In genomic region chr1:34419662-34420061, GRCh38 we compare ENCODE assay signal across 9 cellular contexts.
DNase-seq lines count a peak whose midpoint lies in the region; ATAC-seq and TF ChIP-seq lines count a peak whose summit lies in the region.
"Had no signal": no experiment of that assay in that cellular context is flagged by ENCODE, and none has a peak within 500 bp of the region (broad histone marks: within the 10 kb centered on the region; RNA-seq: fewer than 3 reads in every experiment).

No MANE protein-coding gene starts in this region.

- H3K4me3 ChIP-seq in SK-N-SH (ENCODE audit: low read depth in 2 of 2, low read length in 1 of 2) (no peak overlapping the region), foreskin fibroblast (ENCODE audit: low read depth in 1 of 2, low read length in 2 of 2) (no peak overlapping the region)

- DNase-seq in SK-N-SH (peak; percentile 29), NCI-H69 (lab: John Stamatoyannopoulos, UW) (peak; percentile 1), foreskin fibroblast (no peak), HPDE6-E6E7 (ENCODE audit: extremely low spot score) (no peak), EL (no peak)
- DNase-seq: C1 segment of cervical spinal cord had no signal

- H3K4me1 ChIP-seq in SK-N-SH (ENCODE audit: control insufficient read depth in 1 of 2, insufficient read depth in 2 of 2, low read depth in 1 of 2, low read length in 1 of 2) = no peaks in the 10 kb centered on the region

- H4K20me1 ChIP-seq in SK-N-SH (ENCODE audit: insufficient read depth) = no peaks in the 10 kb centered on the region

- H3K4me2 ChIP-seq in SK-N-SH = no peak overlapping the region

- no peaks in the 10 kb centered on the region for H3K27me3 ChIP-seq in SK-N-SH (ENCODE audit: insufficient read depth)

- no peaks in the 10 kb centered on the region for H3K9me2 ChIP-seq in SK-N-SH

- POLR2A ChIA-PET in SK-N-SH (lab: Yijun Ruan, JAX) = no interaction called here

- no peak overlapping the region for H3K9ac ChIP-seq in SK-N-SH

- no peak for TF ChIP-seq EP300 in SK-N-SH (IDR thresholded peaks at IDR 0.05; ENCODE audit: borderline replicate concordance in 1 of 2, low read depth in 1 of 2, low read length in 1 of 2)

- 7% methylated on average over 2 of the region's 4 CpGs for WGBS in SK-N-SH (ENCODE audit: low lambda C conversion rate)

- H3K9me3 ChIP-seq in SK-N-SH = no peaks in the 10 kb centered on the region

- TF ChIP-seq CTCF in SK-N-SH (IDR thresholded peaks at IDR 0.05) (no peak), foreskin fibroblast (IDR thresholded peaks at IDR 0.05; ENCODE audit: low read depth, low read length) (peak; percentile 56)

- H2AFZ ChIP-seq in SK-N-SH (ENCODE audit: low read depth) = no peak overlapping the region

- no peak overlapping the region for H3K27ac ChIP-seq in SK-N-SH (ENCODE audit: low read depth in 2 of 2, low read length in 1 of 2)

- peak; percentile 48 for TF ChIP-seq RAD21 in SK-N-SH (IDR thresholded peaks at IDR 0.05; ENCODE audit: low read length)

- CTCF ChIA-PET in SK-N-SH (lab: Yijun Ruan, JAX) = interaction anchor here (0.7 to 1.0 kb wide), 6 partner anchors 13 to 256 kb away, joined by 3 to 4 read pairs (median 3); no protein-coding TSS in a partner anchor

- ATAC-seq in SK-N-SH treated with all-trans-retinoic acid at 6 μM for 48 hours (no peak), GM21529 (IDR thresholded peaks at IDR 0.05; ENCODE audit: unreplicated experiment) (no peak), HG02852 (IDR thresholded peaks at IDR 0.05; ENCODE audit: unreplicated experiment) (no peak)

- H3K36me3 ChIP-seq in SK-N-SH (replicated peaks in 1 of 2; ENCODE audit: control insufficient read depth in 1 of 2, insufficient read depth in 2 of 2, low read length in 1 of 2) = no peaks in the 10 kb centered on the region

- H3K79me2 ChIP-seq in SK-N-SH (ENCODE audit: insufficient read depth) = no peaks in the 10 kb centered on the region

- no peaks in the 10 kb centered on the region for H3F3A ChIP-seq in SK-N-SH (replicated peaks; ENCODE audit: insufficient read depth)

TF ChIP-seq in SK-N-SH, 30 proteins besides CTCF, POLR2A, EP300 and RAD21:
- peak; percentile 10; the same call in 1 of the 2 replicates for TF ChIP-seq SMC3 (IDR thresholded peaks at IDR 0.05; ENCODE audit: low read depth, low read length)
- TF ChIP-seq TEAD4 (IDR thresholded peaks at IDR 0.05; ENCODE audit: borderline replicate concordance, insufficient read depth) = no peak
TF ChIP-seq in SK-N-SH: peak in this region for 1.

TF ChIP-seq in SK-N-SH treated with all-trans-retinoic acid at 6 μM for 48 hours, 23 proteins besides CTCF, POLR2A, EP300 and RAD21:
- TF ChIP-seq CSDC2 (CRISPR knock-in tag; IDR thresholded peaks at IDR 0.05) = no peak
TF ChIP-seq in SK-N-SH treated with all-trans-retinoic acid at 6 μM for 48 hours: peak in this region for 0.

Comparison
In these comparisons a context has a peak if more than half of its experiments do, and no peak if none do; other contexts are left out.
1. DNase-seq: peak in SK-N-SH (single experiment) and NCI-H69 (single experiment); none in foreskin fibroblast (0 of 2), HPDE6-E6E7 (single experiment) and EL (single experiment).